In the genomic region with DNA sequence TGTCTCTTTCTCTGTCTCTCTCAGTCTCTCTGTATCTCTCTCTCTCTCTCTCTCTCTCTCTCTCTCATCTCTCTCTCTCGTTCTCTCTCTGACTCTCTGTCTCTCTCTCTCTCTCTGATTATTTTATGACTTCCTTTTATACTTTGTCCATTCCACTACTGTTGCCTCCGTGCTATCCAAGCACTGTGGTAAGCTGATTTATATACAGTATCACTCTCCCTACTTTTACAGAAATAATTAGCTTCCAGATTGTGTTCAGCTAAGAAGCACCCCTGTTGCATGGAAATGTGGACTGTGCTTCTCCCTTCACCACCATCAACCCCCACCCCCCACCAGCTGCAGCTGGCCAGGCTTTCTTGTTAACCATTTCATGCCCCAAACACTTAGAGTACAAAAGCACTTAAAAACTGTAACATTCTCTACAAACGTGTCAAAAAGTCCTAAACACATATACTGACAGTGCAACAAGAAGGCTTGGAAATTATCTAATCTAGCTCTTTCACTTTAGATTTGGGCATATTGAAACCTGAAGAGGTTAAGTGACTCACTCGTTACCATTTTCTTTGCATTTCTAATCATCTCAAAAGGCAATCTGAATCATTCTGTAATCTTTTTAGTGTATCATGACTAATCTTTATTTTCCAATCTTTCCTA, we compare ENCODE assay signal across 10 cellular contexts. TPM values are rescaled to one million over a fixed set of nuclear protein-coding genes. Genes with fewer than 3 reads are reported as not detected.
A peak's percentile ranks its signal among the peaks of the same experiment; 100 is the strongest.
DNase-seq lines count a peak whose midpoint lies in the region; ATAC-seq, FAIRE-seq and TF ChIP-seq lines count a peak whose summit lies in the region.
"Had no signal": no experiment of that assay in that cellular context is flagged by ENCODE, and none has a peak within 500 bp of the region (broad histone marks: within the 10 kb centered on the region; RNA-seq: fewer than 3 reads in every experiment).

No MANE protein-coding gene starts in this region.

- H3K36me3 Mint-ChIP-seq in activated CD8-positive, alpha-beta memory T cell treated with anti-CD3 and anti-CD28 coated beads, Interleukin-2, amount 10 ng/mL, durations not matched to agents 7 days and 5 days = no peaks in the 10 kb centered on the region
- no peaks in the 10 kb centered on the region for H3K36me3 Mint-ChIP-seq in astrocyte (ENCODE audit: low read depth, unreplicated experiment)
- H3K36me3 Mint-ChIP-seq: CD4-positive, CD25-positive, alpha-beta regulatory T cell had no signal

- no peak overlapping the region for H3K4me3 Mint-ChIP-seq in activated CD8-positive, alpha-beta memory T cell treated with anti-CD3 and anti-CD28 coated beads, Interleukin-2, amount 10 ng/mL, durations not matched to agents 7 days and 5 days
- peak overlapping the region; percentile 22 for H3K4me3 Mint-ChIP-seq in astrocyte (ENCODE audit: unreplicated experiment)
- H3K4me3 Mint-ChIP-seq: CD4-positive, CD25-positive, alpha-beta regulatory T cell had no signal

- H3K9me3 Mint-ChIP-seq in activated CD8-positive, alpha-beta memory T cell treated with anti-CD3 and anti-CD28 coated beads, Interleukin-2, amount 10 ng/mL, durations not matched to agents 7 days and 5 days (ENCODE audit: low read depth) = no peaks in the 10 kb centered on the region
- no peaks in the 10 kb centered on the region for H3K9me3 Mint-ChIP-seq in astrocyte (ENCODE audit: unreplicated experiment)
- H3K9me3 Mint-ChIP-seq: CD4-positive, CD25-positive, alpha-beta regulatory T cell had no signal

- H3K4me1 Mint-ChIP-seq in activated CD8-positive, alpha-beta memory T cell treated with anti-CD3 and anti-CD28 coated beads, Interleukin-2, amount 10 ng/mL, durations not matched to agents 7 days and 5 days = peaks cover 13% of the 10 kb centered on the region
- H3K4me1 Mint-ChIP-seq in astrocyte (ENCODE audit: low read depth, unreplicated experiment) = peaks cover 32% of the 10 kb centered on the region

- peaks cover 44% of the 10 kb centered on the region for H3K27me3 Mint-ChIP-seq in activated CD8-positive, alpha-beta memory T cell treated with anti-CD3 and anti-CD28 coated beads, Interleukin-2, amount 10 ng/mL, durations not matched to agents 7 days and 5 days
- no peaks in the 10 kb centered on the region for H3K27me3 Mint-ChIP-seq in astrocyte (ENCODE audit: low read depth, unreplicated experiment)

- peaks cover 7% of the 10 kb centered on the region for H3K4me1 ChIP-seq in astrocyte (ENCODE audit: insufficient read depth, low read length)
- H3K4me1 ChIP-seq in smooth muscle cell (ENCODE audit: low read depth) = peaks cover 39% of the 10 kb centered on the region

- H3F3A ChIP-seq in smooth muscle cell (ENCODE audit: low read depth) = peaks cover 29% of the 10 kb centered on the region

- TF ChIP-seq CTCF in astrocyte (IDR thresholded peaks at IDR 0.05; ENCODE audit: insufficient read depth, low read depth, low read length) (no peak), smooth muscle cell (IDR thresholded peaks at IDR 0.05; ENCODE audit: borderline replicate concordance, insufficient read depth, poor library complexity, severe bottlenecking) (no peak)

- no peaks in the 10 kb centered on the region for H3K27me3 ChIP-seq in astrocyte (ENCODE audit: insufficient read depth, low read length)
- no peaks in the 10 kb centered on the region for H3K27me3 ChIP-seq in smooth muscle cell (ENCODE audit: low read depth)

- peak; percentile 47 for ATAC-seq in activated CD8-positive, alpha-beta memory T cell treated with anti-CD3 and anti-CD28 coated beads, Interleukin-2, amount 10 ng/mL, durations not matched to agents 7 days and 5 days
- ATAC-seq in HG02938 (IDR thresholded peaks at IDR 0.05; ENCODE audit: unreplicated experiment) = peak; percentile 61

- H3K27ac Mint-ChIP-seq in activated CD8-positive, alpha-beta memory T cell treated with anti-CD3 and anti-CD28 coated beads, Interleukin-2, amount 10 ng/mL, durations not matched to agents 7 days and 5 days = no peak overlapping the region
- peak overlapping the region; percentile 7 for H3K27ac Mint-ChIP-seq in astrocyte (ENCODE audit: unreplicated experiment)
- H3K27ac Mint-ChIP-seq: CD4-positive, CD25-positive, alpha-beta regulatory T cell had no signal

- H2AFZ ChIP-seq in astrocyte (ENCODE audit: low read depth, low read length) (peak overlapping the region; percentile 37), smooth muscle cell (ENCODE audit: low read depth) (no peak overlapping the region)

- H3K79me2 ChIP-seq in astrocyte (ENCODE audit: insufficient read depth, low read length) (no peaks in the 10 kb centered on the region), smooth muscle cell (ENCODE audit: low read depth) (no peaks in the 10 kb centered on the region)

- H3K27ac ChIP-seq in astrocyte (ENCODE audit: low read depth, low read length) = peak overlapping the region; percentile 21
- H3K27ac ChIP-seq in smooth muscle cell (ENCODE audit: low read depth) = no peak overlapping the region

- H3K9ac ChIP-seq in astrocyte (ENCODE audit: low read length) (no peak overlapping the region), smooth muscle cell (ENCODE audit: low read depth) (no peak overlapping the region)

- H3K4me3 ChIP-seq in astrocyte (ENCODE audit: insufficient read depth, low read depth, low read length) (no peak overlapping the region), smooth muscle cell (no peak overlapping the region)

- H3K9me3 ChIP-seq in astrocyte (ENCODE audit: insufficient read depth, low read depth, low read length) (no peaks in the 10 kb centered on the region), smooth muscle cell (replicated peaks; ENCODE audit: low read depth) (no peaks in the 10 kb centered on the region)

- 25% methylated on average over 4 of the region's 4 CpGs for WGBS in smooth muscle cell (ENCODE audit: low lambda C conversion rate)

- no peak for DNase-seq in activated CD8-positive, alpha-beta memory T cell treated with anti-CD3 and anti-CD28 coated beads, Interleukin-2, amount 10 ng/mL, durations not matched to agents 7 days and 5 days
- no peak for DNase-seq in activated CD8-positive, alpha-beta memory T cell treated with anti-CD3 and anti-CD28 coated beads for 24 hours
- peak; percentile 54 for DNase-seq in astrocyte (ENCODE audit: low read depth)
- no peak for DNase-seq in smooth muscle cell (lab: John Stamatoyannopoulos, UW; ENCODE audit: unreplicated experiment)
- DNase-seq in Kasumi-1 (lab: John Stamatoyannopoulos, UW) = no peak
- DNase-seq in NCI-H748 (lab: John Stamatoyannopoulos, UW; ENCODE audit: unreplicated experiment) = no peak
- DNase-seq in NCI-H2171 treated with DMSO at 0.1 percent for 48 hours (lab: John Stamatoyannopoulos, UW) = no peak

- peak overlapping the region; percentile 75 for H3K4me2 ChIP-seq in astrocyte (ENCODE audit: low read length)
- peak overlapping the region; percentile 3 for H3K4me2 ChIP-seq in smooth muscle cell

- H4K20me1 ChIP-seq in astrocyte (ENCODE audit: insufficient read depth, low read length) (no peaks in the 10 kb centered on the region), smooth muscle cell (ENCODE audit: low read depth) (no peaks in the 10 kb centered on the region)

- FAIRE-seq in astrocyte (lab: Jason Lieb, UNC) = no peak

- CTCF ChIA-PET in activated CD8-positive, alpha-beta memory T cell treated with anti-CD3 and anti-CD28 coated beads, Interleukin-2, amount 10 ng/mL, durations not matched to agents 7 days and 5 days (lab: Charles Lee) = interaction anchor here (0.9 to 3.0 kb wide), 6 partner anchors 16 to 352 kb away, joined by 3 to 11 read pairs (median 4); partner anchors contain the start of gene PCTP

- H3K36me3 ChIP-seq in astrocyte (ENCODE audit: insufficient read depth, low read length) = no peaks in the 10 kb centered on the region
- H3K36me3 ChIP-seq in smooth muscle cell (ENCODE audit: low read depth) = no peaks in the 10 kb centered on the region

RNA-seq across cellular contexts. Expression of gene TMEM100, which starts 11.6 kb away (rescaled TPM):
- total RNA-seq in activated CD8-positive, alpha-beta memory T cell treated with anti-CD3 and anti-CD28 coated beads, Interleukin-2, amount 10 ng/mL, durations not matched to agents 7 days and 5 days = not detected
- total RNA-seq in astrocyte = 6.0 and 7.3 TPM in 2 replicates
- 2.9 and 4.5 TPM in 2 replicates for total RNA-seq in smooth muscle cell
- 1.9 and 2.0 TPM in 2 replicates for polyA plus RNA-seq in smooth muscle cell
- total RNA-seq: CD4-positive, CD25-positive, alpha-beta regulatory T cell; epithelial cell of proximal tubule had no signal
- polyA plus RNA-seq: CD4-positive, CD25-positive, alpha-beta regulatory T cell had no signal

RNA-seq across cellular contexts. Expression of gene PCTP, which starts 16.6 kb away (rescaled TPM):
- total RNA-seq in activated CD8-positive, alpha-beta memory T cell treated with anti-CD3 and anti-CD28 coated beads, Interleukin-2, amount 10 ng/mL, durations not matched to agents 7 days and 5 days = 1 to 10 TPM; 6.4 to 9.9 TPM
- 14.9 and 16.4 TPM in 2 replicates for total RNA-seq in astrocyte
- total RNA-seq in smooth muscle cell = 15.1 and 16.0 TPM in 2 replicates
- 14.4 and 18.7 TPM in 2 replicates for polyA plus RNA-seq in smooth muscle cell
